ENCODE assay signal across 13 cellular contexts in the genomic region with DNA sequence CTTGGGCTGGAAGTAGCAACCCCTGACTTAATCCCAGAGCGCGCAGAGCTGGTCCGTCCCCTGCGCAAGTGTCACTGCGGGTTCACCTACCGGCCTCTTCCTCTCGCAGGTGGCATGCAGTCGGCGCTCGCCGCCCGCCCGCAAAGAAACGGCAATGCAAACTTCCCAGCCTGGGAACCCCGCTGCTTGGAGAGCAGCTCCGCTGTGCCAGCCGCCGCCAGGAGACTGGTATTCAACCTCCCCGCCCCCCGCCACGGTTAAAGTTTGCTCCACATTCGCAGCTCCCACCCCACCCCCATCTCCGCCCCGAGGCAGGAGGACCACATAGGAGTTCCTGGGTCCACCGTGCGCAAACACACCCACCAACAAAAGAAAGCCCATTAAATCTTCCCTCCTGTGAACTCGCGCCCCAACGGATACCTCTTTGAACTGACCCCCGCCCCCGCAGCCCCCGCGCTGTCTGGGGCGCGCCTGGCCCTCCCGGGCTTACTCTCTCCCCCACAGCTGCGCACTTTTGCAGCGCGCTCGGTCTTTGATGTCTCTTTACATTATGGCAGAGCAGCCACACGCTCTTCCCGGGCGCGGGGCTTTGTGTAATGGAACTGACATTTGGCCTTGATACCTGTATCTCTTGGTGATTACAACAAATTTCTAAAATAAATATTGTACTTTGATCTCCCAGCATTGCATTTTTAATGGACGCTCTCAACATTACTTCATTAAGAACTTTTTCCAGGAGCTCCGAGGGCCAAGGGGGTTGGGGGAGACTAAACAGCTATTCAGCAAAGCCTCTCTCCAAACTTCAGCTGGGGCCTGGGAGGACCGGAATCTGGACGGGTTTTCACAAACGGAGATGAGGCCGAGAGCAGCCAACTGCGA. TPM values are rescaled to one million over a fixed set of nuclear protein-coding genes. Genes with fewer than 3 reads are reported as not detected.
DNase-seq lines count a peak whose midpoint lies in the region; ATAC-seq, FAIRE-seq and TF ChIP-seq lines count a peak whose summit lies in the region.
"Had no signal": no experiment of that assay in that cellular context is flagged by ENCODE, and none has a peak within 500 bp of the region (broad histone marks: within the 10 kb centered on the region; RNA-seq: fewer than 3 reads in every experiment).

No MANE protein-coding gene starts in this region.

- intact Hi-C loops in pancreas (cut with DNase I) = loop anchor here in 1 of 3 donors (10.0 kb wide), 1 partner anchor 63 kb away; a partner anchor contains a TSS
- intact Hi-C loops in uterus (cut with DNase I; ENCODE audit: low total_unique reads) = no loop called here

- WGBS in pancreas, 2 donors = 3 to 4% methylated on average over 51 of the region's 51 CpGs

- H3K4me3 ChIP-seq in pancreas (peak overlapping the region in 1 of 4 donors; percentile 36), uterus (no peak overlapping the region)
- H3K4me3 ChIP-seq: upper lobe of left lung had no signal

- H3K9me3 ChIP-seq in pancreas (no peaks in the 10 kb centered on the region), uterus (no peaks in the 10 kb centered on the region)
- H3K9me3 ChIP-seq: upper lobe of left lung had no signal

- H3K4me1 ChIP-seq in pancreas = peaks cover 3 to 14% (median 13%) of the 10 kb centered on the region in 3 donors
- peaks cover 0 to 3% of the 10 kb centered on the region in 2 donors for H3K4me1 ChIP-seq in uterus

- TF ChIP-seq POLR2A in uterus (IDR thresholded peaks at IDR 0.05) = no peak
- TF ChIP-seq POLR2A in erythroblast (IDR thresholded peaks at IDR 0.05; ENCODE audit: low read length) = no peak

- no peaks in the 10 kb centered on the region for H3K9me3 Mint-ChIP-seq in T-helper 1 cell treated with Interleukin-12 subunit alpha and Interleukin-12 subunit beta and Interleukin-4 antibody, amounts not matched to agents 30 μg/mL and 1 μg/mL, for 36 hours
- H3K9me3 Mint-ChIP-seq in chondrocyte (ENCODE audit: low read depth) = no peaks in the 10 kb centered on the region

- no peak overlapping the region for H3K27ac Mint-ChIP-seq in T-helper 1 cell treated with Interleukin-12 subunit alpha and Interleukin-12 subunit beta and Interleukin-4 antibody, amounts not matched to agents 30 μg/mL and 1 μg/mL, for 36 hours
- no peak overlapping the region for H3K27ac Mint-ChIP-seq in chondrocyte (ENCODE audit: unreplicated experiment)

- H3K27me3 Mint-ChIP-seq in T-helper 1 cell treated with Interleukin-12 subunit alpha and Interleukin-12 subunit beta and Interleukin-4 antibody, amounts not matched to agents 30 μg/mL and 1 μg/mL, for 36 hours (ENCODE audit: low read depth) = peaks cover 73% of the 10 kb centered on the region
- H3K27me3 Mint-ChIP-seq in chondrocyte (ENCODE audit: low read depth) = peaks cover 71% of the 10 kb centered on the region

- no peaks in the 10 kb centered on the region for H3K27me3 ChIP-seq in pancreas
- H3K27me3 ChIP-seq in uterus = peaks cover under 1 to 5% of the 10 kb centered on the region in 2 donors

- H3K4me3 Mint-ChIP-seq in T-helper 1 cell treated with Interleukin-12 subunit alpha and Interleukin-12 subunit beta and Interleukin-4 antibody, amounts not matched to agents 30 μg/mL and 1 μg/mL, for 36 hours = peak overlapping the region; percentile 20
- H3K4me3 Mint-ChIP-seq in chondrocyte (ENCODE audit: unreplicated experiment) = peak overlapping the region; percentile 59

- peaks cover 2% of the 10 kb centered on the region for H3K36me3 Mint-ChIP-seq in T-helper 1 cell treated with Interleukin-12 subunit alpha and Interleukin-12 subunit beta and Interleukin-4 antibody, amounts not matched to agents 30 μg/mL and 1 μg/mL, for 36 hours (ENCODE audit: low read depth)
- H3K36me3 Mint-ChIP-seq in chondrocyte (ENCODE audit: low read depth) = peaks cover 3% of the 10 kb centered on the region

- DNase-seq in T-helper 1 cell (no peak), NCI-H524 (lab: John Stamatoyannopoulos, UW) (peak; percentile 37 to 60), chondrocyte (ENCODE audit: low spot score) (no peak), pancreas (peak in 4 of 6 donors; percentile 7 to 77 (median 66)), SW 1271 (lab: John Stamatoyannopoulos, UW) (no peak), uterus (no peak), erythroblast (lab: John Stamatoyannopoulos, UW) (no peak)
- DNase-seq: midbrain had no signal

- peaks cover 14% of the 10 kb centered on the region for H3K4me1 Mint-ChIP-seq in T-helper 1 cell treated with Interleukin-12 subunit alpha and Interleukin-12 subunit beta and Interleukin-4 antibody, amounts not matched to agents 30 μg/mL and 1 μg/mL, for 36 hours (ENCODE audit: low read depth)
- H3K4me1 Mint-ChIP-seq in chondrocyte (ENCODE audit: low read depth) = peaks cover 19% of the 10 kb centered on the region

- H3K27ac ChIP-seq in pancreas (no peak overlapping the region), uterus (no peak overlapping the region)
- H3K27ac ChIP-seq: upper lobe of left lung had no signal

- H3K36me3 ChIP-seq in pancreas (no peaks in the 10 kb centered on the region), uterus (no peaks in the 10 kb centered on the region)
- H3K36me3 ChIP-seq: upper lobe of left lung had no signal

- TF ChIP-seq CTCF in chondrocyte (IDR thresholded peaks at IDR 0.05) (no peak), pancreas (IDR thresholded peaks at IDR 0.05) (no peak), uterus (IDR thresholded peaks at IDR 0.05) (no peak)

- FAIRE-seq in pancreas (lab: Jason Lieb, UNC) = no peak
- FAIRE-seq: HTR-8/SVneo had no signal

- peak in 1 of 4 donors; percentile 9 for ATAC-seq in pancreas
- ATAC-seq: HCT116, Right ventricle myocardium inferior had no signal

RNA-seq across cellular contexts. Expression of a gene that starts 3.1 kb away (rescaled TPM):
- total RNA-seq in chondrocyte (not detected in 3 replicates), pancreas (1 to 10 TPM in 2 of 6 donors, under 1 TPM in 3, not detected in 1; 0.08 to 2.1 (median 0.28) TPM), uterus (1 to 10 TPM in 2 of 4 donors, under 1 TPM in 1, not detected in 1; 0.90 to 4.2 (median 1.0) TPM)
- polyA plus RNA-seq in pancreas = under 1 TPM; 0.23 to 0.96 TPM

RNA-seq across cellular contexts. Expression of a gene that starts 58.2 kb away (rescaled TPM):
- total RNA-seq in chondrocyte (2.1 to 2.6 TPM in 2 of 3 replicates, not detected in the other), pancreas (1 to 10 TPM in 2 of 6 donors, under 1 TPM in 4; 0.49 to 2.4 (median 0.79) TPM), uterus (1 to 10 TPM in 1 of 4 donors, not detected in 3; 2.2 TPM)
- 1 to 10 TPM; 1.6 to 3.6 TPM for polyA plus RNA-seq in pancreas
- total RNA-seq: Right ventricle myocardium inferior had no signal

Comparison
In these comparisons a context has a peak if more than half of its experiments do, and no peak if none do; other contexts are left out.
1. DNase-seq: peak in NCI-H524 (2 of 2) and pancreas (4 of 6); none in T-helper 1 cell (0 of 5), chondrocyte (single experiment), SW 1271 (0 of 2), uterus (0 of 2) and erythroblast (0 of 2).